Comparison of ENCODE assay signal across 1 cellular context in the genomic region with DNA sequence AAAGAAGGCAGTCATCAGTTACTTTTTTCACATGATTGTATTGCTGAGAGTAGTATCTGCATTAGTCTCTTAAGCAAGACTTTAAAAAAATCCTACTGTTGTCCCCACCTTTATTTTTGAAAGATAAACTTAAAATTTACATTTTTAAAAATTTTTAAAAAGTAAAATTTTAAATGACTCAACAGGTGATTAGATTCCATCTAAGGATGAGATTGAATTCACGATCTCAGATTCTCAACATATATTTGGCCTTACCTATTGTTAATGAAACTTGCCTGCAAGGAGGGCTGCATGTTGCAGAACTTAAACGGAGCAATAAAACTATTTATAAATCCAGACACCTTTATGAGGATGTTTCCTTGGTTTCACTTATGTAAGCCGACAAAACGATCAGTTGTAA.
TF ChIP-seq lines count a peak whose summit lies in the region.

No MANE protein-coding gene starts in this region.

TF ChIP-seq in HEK293, 187 proteins besides CTCF, POLR2A, EP300 and RAD21 (continued from another document):
- TF ChIP-seq, protein P1, sequence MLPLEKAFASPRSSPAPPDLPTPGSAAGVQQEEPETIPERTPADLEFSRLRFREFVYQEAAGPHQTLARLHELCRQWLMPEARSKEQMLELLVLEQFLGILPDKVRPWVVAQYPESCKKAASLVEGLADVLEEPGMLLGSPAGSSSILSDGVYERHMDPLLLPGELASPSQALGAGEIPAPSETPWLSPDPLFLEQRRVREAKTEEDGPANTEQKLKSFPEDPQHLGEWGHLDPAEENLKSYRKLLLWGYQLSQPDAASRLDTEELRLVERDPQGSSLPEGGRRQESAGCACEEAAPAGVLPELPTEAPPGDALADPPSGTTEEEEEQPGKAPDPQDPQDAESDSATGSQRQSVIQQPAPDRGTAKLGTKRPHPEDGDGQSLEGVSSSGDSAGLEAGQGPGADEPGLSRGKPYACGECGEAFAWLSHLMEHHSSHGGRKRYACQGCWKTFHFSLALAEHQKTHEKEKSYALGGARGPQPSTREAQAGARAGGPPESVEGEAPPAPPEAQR (tag by site-specific recombination; IDR thresholded peaks at IDR 0.05), result no peak
